In genomic region chr10:121231059-121231458, GRCh38 we compare ENCODE assay signal across 26 cellular contexts.
"Had no signal": no experiment of that assay in that cellular context is flagged by ENCODE, and none has a peak within 500 bp of the region (broad histone marks: within the 10 kb centered on the region; RNA-seq: fewer than 3 reads in every experiment).

No MANE protein-coding gene starts in this region.

- H3K4me1 ChIP-seq: ascending aorta, breast epithelium had no signal

- H3K9me3 ChIP-seq: ascending aorta, breast epithelium had no signal

- H3K27me3 ChIP-seq: ascending aorta, dorsolateral prefrontal cortex had no signal

- H3K27ac ChIP-seq: ascending aorta, breast epithelium, coronary artery, dorsolateral prefrontal cortex had no signal

- H3K4me3 ChIP-seq: ascending aorta, breast epithelium, coronary artery, dorsolateral prefrontal cortex had no signal

- ATAC-seq: activated CD4-positive, alpha-beta T cell treated with anti-CD3 and anti-CD28 coated beads for 36 hours; activated CD8-positive, alpha-beta memory T cell treated with anti-CD3 and anti-CD28 coated beads, Interleukin-2, amount 10 ng/mL, durations not matched to agents 7 days and 5 days; activated CD8-positive, alpha-beta T cell treated with anti-CD3 and anti-CD28 coated beads, Interleukin-2, amount 10 ng/mL, durations not matched to agents 7 days and 5 days; activated naive CD4-positive, alpha-beta T cell treated with anti-CD3 and anti-CD28 coated beads, Interleukin-2, amount 50 U/mL, for 72 hours; esophagus mucosa had no signal

- DNase-seq: activated CD4-positive, alpha-beta memory T cell treated with anti-CD3 and anti-CD28 coated beads for 36 hours; activated CD4-positive, alpha-beta T cell treated with anti-CD3 and anti-CD28 coated beads for 36 hours; activated CD4-positive, alpha-beta T cell treated with anti-CD3 and anti-CD28 coated beads, Interleukin-2, amount 10 ng/mL, durations not matched to agents 24 days and 14 days; activated CD4-positive, CD25-positive, alpha-beta regulatory T cell; activated CD4-positive, CD25-positive, alpha-beta regulatory T cell treated with anti-CD3 and anti-CD28 coated beads, Interleukin-2, amount 50 U/mL, for 72 hours; activated CD8-positive, alpha-beta memory T cell treated with anti-CD3 and anti-CD28 coated beads, Interleukin-2, amount 10 ng/mL, durations not matched to agents 7 days and 5 days; activated CD8-positive, alpha-beta memory T cell treated with anti-CD3 and anti-CD28 coated beads, Interleukin-2, amount 50 U/mL, for 4 hours; activated CD8-positive, alpha-beta T cell treated with anti-CD3 and anti-CD28 coated beads, Interleukin-2, amount 10 ng/mL, durations not matched to agents 7 days and 5 days; activated effector memory CD4-positive, alpha-beta T cell treated with anti-CD3 and anti-CD28 coated beads, Interleukin-2, amount 50 U/mL, for 16 hours; activated naive CD4-positive, alpha-beta T cell; activated naive CD4-positive, alpha-beta T cell treated with anti-CD3 and anti-CD28 coated beads, Interleukin-2, amount 10 ng/mL, durations not matched to agents 7 days and 5 days; activated naive CD8-positive, alpha-beta T cell treated with anti-CD3 and anti-CD28 coated beads, Interleukin-2, amount 10 ng/mL, durations not matched to agents 7 days and 5 days; activated T-cell treated with anti-CD3 and anti-CD28 coated beads, Interleukin-2, amount 50 U/mL, for 1 hour; activated T-cell treated with anti-CD3 and anti-CD28 coated beads, Interleukin-2, amount 50 U/mL, for 48 hours; dorsolateral prefrontal cortex; effector memory CD4-positive, alpha-beta T cell; endodermal cell; foreskin fibroblast; head of caudate nucleus; T-helper 2 cell had no signal

- H3K36me3 ChIP-seq: ascending aorta, breast epithelium had no signal

- FAIRE-seq: frontal cortex had no signal
